7 cellular contexts compared by ENCODE assay signal in the genomic region with DNA sequence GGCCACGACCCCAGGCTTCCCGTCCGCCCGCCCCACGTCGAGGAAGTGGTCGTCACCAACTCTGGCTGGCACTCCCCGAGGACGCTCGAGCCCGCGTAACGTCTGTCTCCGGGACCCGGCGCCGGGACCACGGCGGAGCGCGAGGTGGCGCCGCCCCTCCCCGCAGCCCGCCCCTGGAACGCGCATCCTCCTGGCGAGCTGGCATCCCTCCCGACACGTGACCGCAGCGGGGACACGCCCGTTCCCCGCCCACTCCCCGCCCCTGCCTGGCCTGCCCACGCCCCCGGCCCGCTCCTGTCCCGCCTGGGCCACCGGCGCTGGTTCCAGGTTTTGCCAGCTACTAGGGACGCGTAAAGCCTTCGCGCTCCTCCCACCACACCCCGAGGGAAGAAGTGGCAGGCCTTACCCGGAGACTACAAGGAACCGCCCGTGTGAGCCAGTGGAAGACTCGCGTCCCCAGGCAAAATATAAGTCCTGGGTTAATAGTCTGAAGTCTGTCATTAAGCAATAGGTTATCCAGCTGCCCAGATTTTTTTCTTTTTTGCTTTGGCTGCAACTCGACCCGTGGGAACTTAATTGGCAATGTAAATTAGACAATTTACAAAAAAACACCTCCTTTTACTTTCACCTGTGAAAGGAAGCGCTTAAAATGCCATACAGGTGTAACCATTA. TPM values are rescaled to one million over a fixed set of nuclear protein-coding genes. Genes with fewer than 3 reads are reported as not detected.
A peak's percentile ranks its signal among the peaks of the same experiment; 100 is the strongest.
DNase-seq lines count a peak whose midpoint lies in the region; ATAC-seq lines count a peak whose summit lies in the region.

A gene (minus strand): TSS at position 131 of the 672 bp plus-strand sequence. CDS start 20,291 bp downstream, outside the sequence.

- intact Hi-C loops in naive thymus-derived CD4-positive, alpha-beta T cell (cut with micrococcal nuclease), result loop anchor here (1.0 to 10.0 kb wide), 5 partner anchors 28 to 1694 kb away; a partner anchor contains a TSS

- peak within 1 kb of the TSS; percentile 82 to 91 (median 88) for H3K4me3 Mint-ChIP-seq in naive thymus-derived CD4-positive, alpha-beta T cell

- peak; percentile 74 for ATAC-seq in GM19025 (IDR thresholded peaks at IDR 0.05; ENCODE audit: low read depth, unreplicated experiment)
- peak; percentile 95 for ATAC-seq in naive thymus-derived CD4-positive, alpha-beta T cell

- peak within 1 kb of the TSS; percentile 73 for H3K4me3 ChIP-seq in MG63
- H3K4me3 ChIP-seq in naive thymus-derived CD4-positive, alpha-beta T cell (ENCODE audit: low read length), result peak within 1 kb of the TSS; percentile 71

- peaks cover 0 to 24% (median 12%) of the 10 kb centered on the region in 7 donors for H3K4me1 Mint-ChIP-seq in naive thymus-derived CD4-positive, alpha-beta T cell

- peaks cover 0 to 6% of the 10 kb centered on the region in 2 donors for H3K4me1 ChIP-seq in naive thymus-derived CD4-positive, alpha-beta T cell (ENCODE audit: control insufficient read depth in 2 of 2, insufficient read depth in 2 of 2, low read length in 2 of 2)

- DNase-seq in MG63, result peak; percentile 92
- peak; percentile 73 for DNase-seq in SHP77 treated with DMSO at 0.1 percent for 48 hours (lab: John Stamatoyannopoulos, UW)
- DNase-seq in activated effector memory CD4-positive, alpha-beta T cell treated with anti-CD3 and anti-CD28 coated beads, Interleukin-2, amount 50 U/mL, for 16 hours, result peak; percentile 92
- DNase-seq in fibroblast of peridontal ligament (ENCODE audit: extremely low read depth), result peak; percentile 69
- peak; percentile 50 to 68 (median 63) for DNase-seq in naive thymus-derived CD4-positive, alpha-beta T cell
- peak; percentile 55 to 69 for DNase-seq in stimulated activated CD8-positive, alpha-beta memory T cell treated with anti-CD3 and anti-CD28 coated beads, Interleukin-7, amount 100 ng/mL, for 48 hours (ENCODE audit: extremely low read depth in 1 of 2, low read depth in 1 of 2)

- no peaks in the 10 kb centered on the region for H3K36me3 Mint-ChIP-seq in naive thymus-derived CD4-positive, alpha-beta T cell

- H3K27ac Mint-ChIP-seq in naive thymus-derived CD4-positive, alpha-beta T cell, result peak within 1 kb of the TSS in 6 of 9 donors; percentile 7 to 84 (median 33)

- no peaks in the 10 kb centered on the region for H3K27me3 ChIP-seq in MG63
- no peaks in the 10 kb centered on the region for H3K27me3 ChIP-seq in naive thymus-derived CD4-positive, alpha-beta T cell (ENCODE audit: control insufficient read depth in 2 of 2, insufficient read depth in 2 of 2, low read length in 2 of 2)

- no peaks in the 10 kb centered on the region for H3K9me3 ChIP-seq in MG63
- H3K9me3 ChIP-seq in naive thymus-derived CD4-positive, alpha-beta T cell (ENCODE audit: control insufficient read depth in 2 of 3, low read length in 3 of 3), result no peaks in the 10 kb centered on the region

- CTCF ChIA-PET in naive thymus-derived CD4-positive, alpha-beta T cell (lab: Charles Lee), result no interaction called here

- H3K27ac ChIP-seq in naive thymus-derived CD4-positive, alpha-beta T cell (ENCODE audit: low read depth, low read length), result no peak within 1 kb of the TSS

- no peaks in the 10 kb centered on the region for H3K9me3 Mint-ChIP-seq in naive thymus-derived CD4-positive, alpha-beta T cell

- POLR2A ChIA-PET in naive thymus-derived CD4-positive, alpha-beta T cell (lab: Charles Lee), result interaction anchor here (0.6 to 0.7 kb wide), 2 partner anchors 29 to 33 kb away, joined by 3 to 5 read pairs; a partner anchor contains a TSS

- no peaks in the 10 kb centered on the region for H3K36me3 ChIP-seq in MG63
- H3K36me3 ChIP-seq in naive thymus-derived CD4-positive, alpha-beta T cell (ENCODE audit: control insufficient read depth in 2 of 3, insufficient read depth in 3 of 3, low read length in 3 of 3), result no peaks in the 10 kb centered on the region

- peaks cover 5 to 40% (median 10%) of the 10 kb centered on the region in 5 donors for H3K27me3 Mint-ChIP-seq in naive thymus-derived CD4-positive, alpha-beta T cell

RNA-seq across cellular contexts. Expression of the gene that starts here (rescaled TPM):
- total RNA-seq in MG63 (2014; rRNA removed; shearing (Covaris generic); ENCODE audit: low replicate concordance), result 29.8 and 60.9 TPM in 2 replicates
- total RNA-seq in naive thymus-derived CD4-positive, alpha-beta T cell, result 1 to 10 TPM; 1.8 to 7.7 (median 4.3) TPM
- 1 to 10 TPM; 2.6 to 2.9 TPM for polyA plus RNA-seq in naive thymus-derived CD4-positive, alpha-beta T cell
